ENCODE assay signal across 7 cellular contexts in genomic region chr3:197959891-197960693, GRCh38. TPM values are rescaled to one million over a fixed set of nuclear protein-coding genes. Genes with fewer than 3 reads are reported as not detected.
DNase-seq lines count a peak whose midpoint lies in the region; ATAC-seq and TF ChIP-seq lines count a peak whose summit lies in the region.

Gene LMLN (plus strand): TSS chr3:197960217. CDS start chr3:197960246, 29 bp downstream.

- H3K27ac ChIP-seq in hepatocyte: peak within 1 kb of the TSS; percentile 61

- peak; percentile 67 for DNase-seq in NCI-H2029 treated with DMSO at 0.1 percent for 48 hours (lab: John Stamatoyannopoulos, UW)
- peak; percentile 86 for DNase-seq in T1000 (lab: John Stamatoyannopoulos, UW)
- peak; percentile 99 for DNase-seq in astrocyte of the hippocampus (ENCODE audit: low read depth, low spot score)
- peak; percentile 97 for DNase-seq in hepatocyte (ENCODE audit: low spot score)
- peak; percentile 96 for DNase-seq in retina

- peaks cover 4% of the 10 kb centered on the region for H4K20me1 ChIP-seq in hepatocyte (ENCODE audit: insufficient read depth, poor library complexity, severe bottlenecking)

- peak within 1 kb of the TSS; percentile 90 for H3K4me2 ChIP-seq in hepatocyte

- ATAC-seq in GM18511 (IDR thresholded peaks at IDR 0.05; ENCODE audit: unreplicated experiment) (peak; percentile 97), HG03025 (IDR thresholded peaks at IDR 0.05; ENCODE audit: low FRiP score, unreplicated experiment) (peak; percentile 96)

- peak within 1 kb of the TSS; percentile 96 for H2AFZ ChIP-seq in hepatocyte

- no peaks in the 10 kb centered on the region for H3K9me2 ChIP-seq in hepatocyte (replicated peaks; ENCODE audit: insufficient read depth)

- no peaks in the 10 kb centered on the region for H3K36me3 ChIP-seq in hepatocyte (replicated peaks; ENCODE audit: insufficient read depth, low read depth)

- WGBS in hepatocyte (ENCODE audit: low lambda C conversion rate, missing lambda C conversion rate): 1% methylated on average over 56 of the region's 62 CpGs

- H3K9me3 ChIP-seq in hepatocyte (ENCODE audit: low read depth): no peaks in the 10 kb centered on the region

- peak within 1 kb of the TSS; percentile 37 for H3K4me3 ChIP-seq in hepatocyte

- peaks cover 5% of the 10 kb centered on the region for H3K4me1 ChIP-seq in hepatocyte (ENCODE audit: insufficient read depth)

- no peaks in the 10 kb centered on the region for H3K27me3 ChIP-seq in hepatocyte

- H3K79me2 ChIP-seq in hepatocyte: no peaks in the 10 kb centered on the region

- TF ChIP-seq CTCF in hepatocyte (IDR thresholded peaks at IDR 0.05; ENCODE audit: poor library complexity): no peak

RNA-seq across cellular contexts. Expression of gene LMLN, which starts in this region (rescaled TPM):
- total RNA-seq in hepatocyte: 2.6 and 4.5 TPM in 2 replicates
- polyA plus RNA-seq in hepatocyte: 1.4 and 4.3 TPM in 2 replicates

Comparison
In these comparisons a context has a peak if more than half of its experiments do, and no peak if none do; other contexts are left out.
1. Peak in every context shown above with its lines: DNase-seq, ATAC-seq, H3K4me3 ChIP-seq and H3K27ac ChIP-seq.